In the genomic region with DNA sequence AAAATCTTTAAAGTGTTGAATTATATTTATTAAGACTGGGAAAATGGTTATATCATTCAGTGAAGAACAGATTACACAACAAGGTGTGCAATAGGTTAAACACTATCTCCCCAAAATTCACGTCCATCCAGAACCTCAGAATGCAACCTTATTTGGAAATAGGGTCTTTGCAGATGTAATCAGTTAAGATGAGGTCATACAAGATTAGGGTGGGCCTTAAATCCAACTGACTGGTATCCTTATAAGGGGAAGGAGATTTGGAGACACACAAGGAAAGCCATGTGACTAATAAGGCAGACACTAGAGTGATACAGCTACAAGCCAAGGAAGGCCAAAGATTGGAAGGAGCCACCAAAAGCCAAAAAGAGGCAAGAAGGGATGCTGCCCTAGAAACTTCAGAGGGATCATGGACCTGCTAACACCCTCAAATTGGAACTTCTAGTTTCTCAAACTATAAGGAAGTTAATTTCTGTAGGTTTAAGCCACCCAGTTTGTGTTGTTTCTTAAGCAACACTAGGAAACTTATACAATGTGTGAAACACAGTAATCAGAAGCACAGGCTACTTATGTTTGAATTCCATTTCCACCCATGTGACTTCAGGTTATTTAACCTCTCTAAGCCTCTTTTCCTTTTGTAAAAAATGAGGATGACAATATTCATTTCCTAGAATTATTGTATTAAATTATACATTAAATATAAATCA, we compare ENCODE assay signal across 11 cellular contexts. TPM values are rescaled to one million over a fixed set of nuclear protein-coding genes. Genes with fewer than 3 reads are reported as not detected.
DNase-seq lines count a peak whose midpoint lies in the region; ATAC-seq and TF ChIP-seq lines count a peak whose summit lies in the region.
"Had no signal": no experiment of that assay in that cellular context is flagged by ENCODE, and none has a peak within 500 bp of the region (broad histone marks: within the 10 kb centered on the region; RNA-seq: fewer than 3 reads in every experiment).

No MANE protein-coding gene starts in this region.

- no peak overlapping the region for H3K9ac ChIP-seq in smooth muscle cell (ENCODE audit: low read depth)
- H3K9ac ChIP-seq: SK-N-SH had no signal

- H3K79me2 ChIP-seq in smooth muscle cell (ENCODE audit: low read depth), result peaks cover 98% of the 10 kb centered on the region

- no peak for ATAC-seq in left colon
- ATAC-seq: activated naive CD4-positive, alpha-beta T cell treated with anti-CD3 and anti-CD28 coated beads, Interleukin-2, amount 50 U/mL, for 72 hours had no signal

- 27% methylated on average over 1 of the region's 1 CpG for WGBS in smooth muscle cell (ENCODE audit: low lambda C conversion rate)

- peak overlapping the region; percentile 60 for H3K27ac ChIP-seq in smooth muscle cell (ENCODE audit: low read depth)
- H3K27ac ChIP-seq: colonic mucosa had no signal

- no peak for TF ChIP-seq CTCF in NB4 (IDR thresholded peaks at IDR 0.05; ENCODE audit: low read depth, low read length)
- no peak for TF ChIP-seq CTCF in smooth muscle cell (IDR thresholded peaks at IDR 0.05; ENCODE audit: borderline replicate concordance, insufficient read depth, poor library complexity, severe bottlenecking)

- intact Hi-C loops in left colon (cut with DNase I, micrococcal nuclease), result no loop called here

- in situ Hi-C loops in KBM-7 (cut with MboI; ENCODE audit: low pct_unique_long_range_greater_than_20kb, low sequenced_read_pairs), result no loop called here

- no peaks in the 10 kb centered on the region for H3K9me3 ChIP-seq in smooth muscle cell (replicated peaks; ENCODE audit: low read depth)
- H3K9me3 ChIP-seq: colonic mucosa, SK-N-SH had no signal

- no peaks in the 10 kb centered on the region for H3K27me3 ChIP-seq in smooth muscle cell (ENCODE audit: low read depth)
- H3K27me3 ChIP-seq: colonic mucosa had no signal

- no peak for TF ChIP-seq POLR2A in NB4 (IDR thresholded peaks at IDR 0.05; ENCODE audit: extremely low read depth, insufficient read length)

- H3K36me3 ChIP-seq in smooth muscle cell (ENCODE audit: low read depth), result no peaks in the 10 kb centered on the region
- H3K36me3 ChIP-seq: colonic mucosa had no signal

- DNase-seq in EL (peak; percentile 34), NB4 (ENCODE audit: low read depth) (peak; percentile 29), fibroblast of peridontal ligament (ENCODE audit: extremely low read depth) (peak; percentile 34), smooth muscle cell (lab: John Stamatoyannopoulos, UW; ENCODE audit: unreplicated experiment) (no peak), left colon (no peak), KBM-7 (no peak)
- DNase-seq in activated CD4-positive, alpha-beta T cell treated with anti-CD3 and anti-CD28 coated beads for 1 hour, result no peak
- DNase-seq: colonic mucosa, SK-N-SH had no signal

- peak overlapping the region; percentile 40 for H3K4me2 ChIP-seq in smooth muscle cell
- H3K4me2 ChIP-seq: SK-N-SH had no signal

- no peak overlapping the region for H2AFZ ChIP-seq in smooth muscle cell (ENCODE audit: low read depth)

- peaks cover 78% of the 10 kb centered on the region for H4K20me1 ChIP-seq in smooth muscle cell (ENCODE audit: low read depth)

- no peaks in the 10 kb centered on the region for H3F3A ChIP-seq in smooth muscle cell (ENCODE audit: low read depth)

- H3K4me1 ChIP-seq in smooth muscle cell (ENCODE audit: low read depth), result peaks cover 4% of the 10 kb centered on the region
- H3K4me1 ChIP-seq: colonic mucosa had no signal

- no peak overlapping the region for H3K4me3 ChIP-seq in NB4 (ENCODE audit: low read depth, low read length)
- H3K4me3 ChIP-seq in smooth muscle cell, result no peak overlapping the region
- H3K4me3 ChIP-seq: colonic mucosa, lung had no signal

RNA-seq across cellular contexts. Expression of gene ILRUN, which starts 16.9 kb away (rescaled TPM):
- total RNA-seq in smooth muscle cell (23.9 and 24.5 TPM in 2 replicates), left colon (10 to 100 TPM; 48.0 to 57.6 TPM)
- 7.5 and 9.0 TPM in 2 replicates for polyA plus RNA-seq in smooth muscle cell

Comparison
In these comparisons a context has a peak if more than half of its experiments do, and no peak if none do; other contexts are left out.
1. DNase-seq: peak in EL (single experiment), NB4 (single experiment) and fibroblast of peridontal ligament (single experiment); none in smooth muscle cell (single experiment), activated CD4-positive, alpha-beta T cell treated with anti-CD3 and anti-CD28 coated beads for 1 hour (single experiment), left colon (0 of 2) and KBM-7 (single experiment).